In the genomic region with DNA sequence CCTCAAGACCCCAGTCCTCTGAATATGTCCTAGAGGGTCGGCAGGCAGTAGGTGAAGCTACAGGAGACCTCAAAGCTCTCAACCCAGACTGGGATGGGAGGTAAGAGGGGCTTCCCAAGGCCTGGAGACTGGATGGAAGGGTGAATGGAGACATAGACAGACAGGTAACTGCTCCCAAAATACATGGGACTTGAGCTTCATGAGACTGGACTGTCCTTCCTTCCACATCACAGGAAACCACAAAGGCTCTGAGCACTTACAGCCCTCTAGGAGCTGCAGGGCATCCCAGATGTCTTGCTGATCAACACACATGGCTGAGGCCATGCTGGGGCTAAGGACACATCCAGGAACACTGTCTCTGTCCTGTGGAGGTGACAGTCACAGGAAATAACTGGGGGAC, we compare ENCODE assay signal across 1 cellular context.
TF ChIP-seq lines count a peak whose summit lies in the region.

No MANE protein-coding gene starts in this region.

TF ChIP-seq in HCT116, 20 proteins besides CTCF, POLR2A, EP300 and RAD21:
- TF ChIP-seq SP1 (IDR thresholded peaks at IDR 0.05; ENCODE audit: low read depth) (no peak), CBX3 (IDR thresholded peaks at IDR 0.05; ENCODE audit: low read depth) (no peak), EZH2 (IDR thresholded peaks at IDR 0.05) (no peak), ELF1 (IDR thresholded peaks at IDR 0.05; ENCODE audit: borderline replicate concordance, low read depth) (no peak), FOSL1 (IDR thresholded peaks at IDR 0.05; ENCODE audit: low read depth) (no peak), YY1 (IDR thresholded peaks at IDR 0.05; ENCODE audit: extremely low read depth, insufficient replicate concordance, low read depth, low read length) (no peak), ZNF274 (IDR thresholded peaks at IDR 0.05; ENCODE audit: low read depth, low read length) (no peak), EZH2phosphoT487 (IDR thresholded peaks at IDR 0.05; ENCODE audit: borderline replicate concordance) (no peak)
- TF ChIP-seq, protein P1, sequence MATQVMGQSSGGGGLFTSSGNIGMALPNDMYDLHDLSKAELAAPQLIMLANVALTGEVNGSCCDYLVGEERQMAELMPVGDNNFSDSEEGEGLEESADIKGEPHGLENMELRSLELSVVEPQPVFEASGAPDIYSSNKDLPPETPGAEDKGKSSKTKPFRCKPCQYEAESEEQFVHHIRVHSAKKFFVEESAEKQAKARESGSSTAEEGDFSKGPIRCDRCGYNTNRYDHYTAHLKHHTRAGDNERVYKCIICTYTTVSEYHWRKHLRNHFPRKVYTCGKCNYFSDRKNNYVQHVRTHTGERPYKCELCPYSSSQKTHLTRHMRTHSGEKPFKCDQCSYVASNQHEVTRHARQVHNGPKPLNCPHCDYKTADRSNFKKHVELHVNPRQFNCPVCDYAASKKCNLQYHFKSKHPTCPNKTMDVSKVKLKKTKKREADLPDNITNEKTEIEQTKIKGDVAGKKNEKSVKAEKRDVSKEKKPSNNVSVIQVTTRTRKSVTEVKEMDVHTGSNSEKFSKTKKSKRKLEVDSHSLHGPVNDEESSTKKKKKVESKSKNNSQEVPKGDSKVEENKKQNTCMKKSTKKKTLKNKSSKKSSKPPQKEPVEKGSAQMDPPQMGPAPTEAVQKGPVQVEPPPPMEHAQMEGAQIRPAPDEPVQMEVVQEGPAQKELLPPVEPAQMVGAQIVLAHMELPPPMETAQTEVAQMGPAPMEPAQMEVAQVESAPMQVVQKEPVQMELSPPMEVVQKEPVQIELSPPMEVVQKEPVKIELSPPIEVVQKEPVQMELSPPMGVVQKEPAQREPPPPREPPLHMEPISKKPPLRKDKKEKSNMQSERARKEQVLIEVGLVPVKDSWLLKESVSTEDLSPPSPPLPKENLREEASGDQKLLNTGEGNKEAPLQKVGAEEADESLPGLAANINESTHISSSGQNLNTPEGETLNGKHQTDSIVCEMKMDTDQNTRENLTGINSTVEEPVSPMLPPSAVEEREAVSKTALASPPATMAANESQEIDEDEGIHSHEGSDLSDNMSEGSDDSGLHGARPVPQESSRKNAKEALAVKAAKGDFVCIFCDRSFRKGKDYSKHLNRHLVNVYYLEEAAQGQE (IDR thresholded peaks at IDR 0.05; ENCODE audit: low read depth) = no peak
- TF ChIP-seq, protein P2, sequence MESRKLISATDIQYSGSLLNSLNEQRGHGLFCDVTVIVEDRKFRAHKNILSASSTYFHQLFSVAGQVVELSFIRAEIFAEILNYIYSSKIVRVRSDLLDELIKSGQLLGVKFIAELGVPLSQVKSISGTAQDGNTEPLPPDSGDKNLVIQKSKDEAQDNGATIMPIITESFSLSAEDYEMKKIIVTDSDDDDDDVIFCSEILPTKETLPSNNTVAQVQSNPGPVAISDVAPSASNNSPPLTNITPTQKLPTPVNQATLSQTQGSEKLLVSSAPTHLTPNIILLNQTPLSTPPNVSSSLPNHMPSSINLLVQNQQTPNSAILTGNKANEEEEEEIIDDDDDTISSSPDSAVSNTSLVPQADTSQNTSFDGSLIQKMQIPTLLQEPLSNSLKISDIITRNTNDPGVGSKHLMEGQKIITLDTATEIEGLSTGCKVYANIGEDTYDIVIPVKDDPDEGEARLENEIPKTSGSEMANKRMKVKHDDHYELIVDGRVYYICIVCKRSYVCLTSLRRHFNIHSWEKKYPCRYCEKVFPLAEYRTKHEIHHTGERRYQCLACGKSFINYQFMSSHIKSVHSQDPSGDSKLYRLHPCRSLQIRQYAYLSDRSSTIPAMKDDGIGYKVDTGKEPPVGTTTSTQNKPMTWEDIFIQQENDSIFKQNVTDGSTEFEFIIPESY (IDR thresholded peaks at IDR 0.05; ENCODE audit: extremely low read depth, insufficient replicate concordance, low read length) = no peak
TF ChIP-seq in HCT116: peak in this region for 0.
